Comparison of ENCODE assay signal across 8 cellular contexts in genomic region chr2:167293172-167293781, GRCh38. TPM values are rescaled to one million over a fixed set of nuclear protein-coding genes. Genes with fewer than 3 reads are reported as not detected.
DNase-seq lines count a peak whose midpoint lies in the region; ATAC-seq and TF ChIP-seq lines count a peak whose summit lies in the region.

No MANE protein-coding gene starts in this region.

- no TSS peak for BruUV-seq in PC-9 (replicated peaks; lab: Mats Ljungman, UMichigan)

- H3K27ac ChIP-seq in PC-9 (no peak overlapping the region), mesendoderm (ENCODE audit: low read depth, low read length) (peak overlapping the region; percentile 78)
- H3K27ac ChIP-seq in effector memory CD4-positive, alpha-beta T cell (ENCODE audit: insufficient read depth, low read length, poor library complexity, severe bottlenecking): no peak overlapping the region

- no peak overlapping the region for H3K23ac ChIP-seq in mesendoderm (ENCODE audit: low read length)

- no peaks in the 10 kb centered on the region for H4K20me1 ChIP-seq in PC-9 (ENCODE audit: insufficient read depth)

- no CpG with 5 or more reads among the region's 68 CpGs for WGBS in mesendoderm (ENCODE audit: extremely low coverage, insufficient coverage, low lambda C conversion rate)

- H2BK5ac ChIP-seq in mesendoderm (ENCODE audit: low read length): no peak overlapping the region

- H3K4me1 Mint-ChIP-seq in type B pancreatic cell (ENCODE audit: unreplicated experiment): peaks cover 11% of the 10 kb centered on the region

- no peaks in the 10 kb centered on the region for H3K9me3 ChIP-seq in PC-9 (ENCODE audit: insufficient read depth, low read depth)
- no peaks in the 10 kb centered on the region for H3K9me3 ChIP-seq in effector memory CD4-positive, alpha-beta T cell (ENCODE audit: control insufficient read depth, low read length)

- peak overlapping the region; percentile 80 for H3K56ac ChIP-seq in mesendoderm (ENCODE audit: low read length)

- peak overlapping the region; percentile 66 for H3K27ac Mint-ChIP-seq in type B pancreatic cell

- POLR2A ChIA-PET in PC-9 (lab: Charles Lee; ENCODE audit: unreplicated experiment): interaction anchor here (0.6 kb wide), 1 partner anchor 83 kb away, joined by 4 read pairs; no protein-coding TSS in a partner anchor

- H3K4ac ChIP-seq in mesendoderm (ENCODE audit: low read depth, low read length): no peak overlapping the region

- no peak overlapping the region for H4K5ac ChIP-seq in mesendoderm (ENCODE audit: low read length)

- H3K4me3 Mint-ChIP-seq in type B pancreatic cell: peak overlapping the region; percentile 95

- H3K18ac ChIP-seq in mesendoderm (ENCODE audit: low read length): no peak overlapping the region

- ATAC-seq in HG02852 (IDR thresholded peaks at IDR 0.05; ENCODE audit: unreplicated experiment): peak; percentile 13

- H2AFZ ChIP-seq in PC-9: no peak overlapping the region

- H2BK120ac ChIP-seq in mesendoderm (ENCODE audit: low read depth, low read length): no peak overlapping the region

- CTCF ChIA-PET in PC-9 (lab: Charles Lee): interaction anchor here (0.7 kb wide), 1 partner anchor 92 kb away, joined by 4 read pairs; no protein-coding TSS in a partner anchor

- H2AK5ac ChIP-seq in mesendoderm (ENCODE audit: low read length): no peak overlapping the region

- no peaks in the 10 kb centered on the region for H3K36me3 ChIP-seq in PC-9 (ENCODE audit: low read depth)
- no peaks in the 10 kb centered on the region for H3K36me3 ChIP-seq in effector memory CD4-positive, alpha-beta T cell (ENCODE audit: control insufficient read depth, insufficient read depth, low read length)
- no peaks in the 10 kb centered on the region for H3K36me3 ChIP-seq in mesendoderm (ENCODE audit: control insufficient read depth, insufficient read depth, low read length)

- H3K9me3 Mint-ChIP-seq in type B pancreatic cell: no peaks in the 10 kb centered on the region

- H3K79me1 ChIP-seq in mesendoderm (ENCODE audit: low read length): no peaks in the 10 kb centered on the region

- H3K4me2 ChIP-seq in PC-9: peak overlapping the region; percentile 77; the same call in 1 of the 2 replicates
- H3K4me2 ChIP-seq in mesendoderm (ENCODE audit: low read length): peak overlapping the region; percentile 92

- no peaks in the 10 kb centered on the region for H3F3A ChIP-seq in PC-9 (ENCODE audit: insufficient read depth, low read depth)

- intact Hi-C loops in PC-9 (cut with micrococcal nuclease; ENCODE audit: unreplicated experiment): no loop called here

- no peak for TF ChIP-seq CTCF in PC-9 (conservative IDR thresholded peaks at IDR 0.05)
- no peak for TF ChIP-seq CTCF in type B pancreatic cell (conservative IDR thresholded peaks at IDR 0.05)

- H3K4me1 ChIP-seq in PC-9 (replicated peaks; ENCODE audit: insufficient read depth) (no peaks in the 10 kb centered on the region), mesendoderm (ENCODE audit: control insufficient read depth, low read depth, low read length) (peaks cover 4% of the 10 kb centered on the region)
- H3K4me1 ChIP-seq in effector memory CD4-positive, alpha-beta T cell (ENCODE audit: control insufficient read depth, insufficient read depth, low read length, poor library complexity, severe bottlenecking): peaks cover 4% of the 10 kb centered on the region

- no peaks in the 10 kb centered on the region for H3K79me2 ChIP-seq in PC-9 (ENCODE audit: low read depth)
- H3K79me2 ChIP-seq in mesendoderm (ENCODE audit: control insufficient read depth, insufficient read depth, low read length): peaks cover 6% of the 10 kb centered on the region

- H3K9ac ChIP-seq in mesendoderm (ENCODE audit: low read length): peak overlapping the region; percentile 62

- H3K36me3 Mint-ChIP-seq in type B pancreatic cell: no peaks in the 10 kb centered on the region

- H2BK15ac ChIP-seq in mesendoderm (replicated peaks; ENCODE audit: low read depth): no peak overlapping the region

- DNase-seq in activated gamma-delta T cell (lab: John Stamatoyannopoulos, UW) (peak; percentile 10), activated gamma-delta T cell treated with Interleukin-2 at 50 U/mL for 16 hours (no peak), PC-9 (no peak), mesendoderm (peak; percentile 43), type B pancreatic cell (ENCODE audit: extremely low spot score, unreplicated experiment) (no peak), NOMO-1 treated with dmso at 0.1 percent for 144 hours (lab: John Stamatoyannopoulos, UW; ENCODE audit: unreplicated experiment) (no peak)
- DNase-seq in effector memory CD4-positive, alpha-beta T cell: no peak

- peak overlapping the region; percentile 72; the same call in 1 of the 2 replicates for H3K4me3 ChIP-seq in PC-9
- peak overlapping the region; percentile 37 for H3K4me3 ChIP-seq in effector memory CD4-positive, alpha-beta T cell (ENCODE audit: insufficient read depth, low read depth, low read length, poor library complexity, severe bottlenecking)
- peak overlapping the region; percentile 52 for H3K4me3 ChIP-seq in mesendoderm (ENCODE audit: low read length)

- H3K27me3 Mint-ChIP-seq in type B pancreatic cell: peaks cover 44% of the 10 kb centered on the region

- H4K8ac ChIP-seq in mesendoderm (ENCODE audit: low read depth, low read length): no peak overlapping the region

- no peaks in the 10 kb centered on the region for H3K9me2 ChIP-seq in PC-9 (ENCODE audit: insufficient read depth)

- H3K27me3 ChIP-seq in PC-9 (ENCODE audit: insufficient read depth, low read depth): no peaks in the 10 kb centered on the region
- peaks cover 7% of the 10 kb centered on the region for H3K27me3 ChIP-seq in effector memory CD4-positive, alpha-beta T cell (replicated peaks; ENCODE audit: control insufficient read depth, insufficient read depth, low read length, poor library complexity, severe bottlenecking)
- H3K27me3 ChIP-seq in mesendoderm (ENCODE audit: insufficient read depth, low read length, poor library complexity): peaks cover 4% of the 10 kb centered on the region

RNA-seq across cellular contexts. Expression of gene B3GALT1, which starts 0.5 kb away (rescaled TPM):
- total RNA-seq in PC-9 (2021) (not detected in 2 replicates), type B pancreatic cell (ENCODE audit: low replicate concordance) (4.7 and 6.2 TPM in 2 replicates)
- 4.5 TPM for polyA plus RNA-seq in mesendoderm (2013, experiment 1 of 2)
- 4.8 TPM for polyA plus RNA-seq in mesendoderm (2013, experiment 2 of 2)

Comparison
In these comparisons a context has a peak if more than half of its experiments do, and no peak if none do; other contexts are left out.
1. DNase-seq: peak in activated gamma-delta T cell (single experiment) and mesendoderm (single experiment); none in activated gamma-delta T cell treated with Interleukin-2 at 50 U/mL for 16 hours (single experiment), PC-9 (0 of 2), effector memory CD4-positive, alpha-beta T cell (0 of 3), type B pancreatic cell (single experiment) and NOMO-1 treated with dmso at 0.1 percent for 144 hours (single experiment).
2. Peak in every context shown above with its lines, with median percentiles within 50 percentile points of each other: H3K4me3 ChIP-seq.